8 cellular contexts compared by ENCODE assay signal in genomic region chr1:100353073-100353801, GRCh38. TPM values are rescaled to one million over a fixed set of nuclear protein-coding genes. Genes with fewer than 3 reads are reported as not detected.
A peak's percentile ranks its signal among the peaks of the same experiment; 100 is the strongest.
DNase-seq lines count a peak whose midpoint lies in the region; ATAC-seq and TF ChIP-seq lines count a peak whose summit lies in the region.

No MANE protein-coding gene starts in this region.

- peaks cover 6% of the 10 kb centered on the region for H4K20me1 ChIP-seq in OCI-LY3 (ENCODE audit: insufficient read depth, low read length)

- peak; percentile 10 for ATAC-seq in HG02938 (IDR thresholded peaks at IDR 0.05; ENCODE audit: unreplicated experiment)
- ATAC-seq in Right ventricle myocardium superior (ENCODE audit: poor library complexity), result peak; percentile 14

- H3K36me3 ChIP-seq in OCI-LY3 (replicated peaks; ENCODE audit: low read depth, low read length), result peaks cover 8% of the 10 kb centered on the region

- no peak for TF ChIP-seq CTCF in OCI-LY3 (IDR thresholded peaks at IDR 0.05; ENCODE audit: low read depth, low read length)

- H3K9ac ChIP-seq in OCI-LY3 (ENCODE audit: low read length), result peak overlapping the region; percentile 92

- peaks cover 18% of the 10 kb centered on the region for H3K4me1 ChIP-seq in OCI-LY3 (ENCODE audit: low read length)

- H3K9me3 ChIP-seq in OCI-LY3 (ENCODE audit: insufficient read depth, low read length), result no peaks in the 10 kb centered on the region

- H2AFZ ChIP-seq in OCI-LY3 (ENCODE audit: low read depth, low read length), result peak overlapping the region; percentile 16; the same call in 1 of the 2 replicates

- H3K4me3 ChIP-seq in OCI-LY3 (ENCODE audit: low read length), result peak overlapping the region; percentile 96

- intact Hi-C loops in Right ventricle myocardium superior (cut with DNase I), result loop anchor here (5.0 to 10.0 kb wide), 2 partner anchors 76 to 102 kb away; no protein-coding TSS in a partner anchor

- no peaks in the 10 kb centered on the region for H3K27me3 ChIP-seq in OCI-LY3 (ENCODE audit: low read depth, low read length)

- DNase-seq in NCI-H524 (lab: John Stamatoyannopoulos, UW) (peak; percentile 27 to 54), NCI-H524 treated with DMSO at 0.1 percent for 48 hours (lab: John Stamatoyannopoulos, UW) (no peak), Right ventricle myocardium superior (peak; percentile 56), pons (ENCODE audit: low spot score) (peak; percentile 44), NCI-H1694 treated with DMSO at 0.1 percent for 48 hours (lab: John Stamatoyannopoulos, UW) (no peak)
- DNase-seq in activated gamma-delta T cell treated with anti-CD3 and anti-CD28 coated beads, Interleukin-2, amount 50 U/mL, for 16 hours (ENCODE audit: low read depth), result peak; percentile 17

- H3K79me2 ChIP-seq in OCI-LY3 (ENCODE audit: low read length), result peaks cover 8% of the 10 kb centered on the region; the same call in 1 of the 2 replicates

- H3K4me2 ChIP-seq in OCI-LY3 (ENCODE audit: low read length), result peak overlapping the region; percentile 96

- H3K27ac ChIP-seq in OCI-LY3 (ENCODE audit: low read length), result peak overlapping the region; percentile 76

RNA-seq across cellular contexts. Expression of gene CDC14A, which starts 0.9 kb away (rescaled TPM):
- total RNA-seq in Right ventricle myocardium superior, result 3.6 TPM

Comparison
In these comparisons a context has a peak if more than half of its experiments do, and no peak if none do; other contexts are left out.
1. DNase-seq: peak in NCI-H524 (2 of 2), activated gamma-delta T cell treated with anti-CD3 and anti-CD28 coated beads, Interleukin-2, amount 50 U/mL, for 16 hours (single experiment), Right ventricle myocardium superior (single experiment) and pons (single experiment); none in NCI-H524 treated with DMSO at 0.1 percent for 48 hours (single experiment) and NCI-H1694 treated with DMSO at 0.1 percent for 48 hours (single experiment).